ENCODE assay signal across 7 cellular contexts in genomic region chr2:70340921-70341765, GRCh38. TPM values are rescaled to one million over a fixed set of nuclear protein-coding genes. Genes with fewer than 3 reads are reported as not detected.
DNase-seq lines count a peak whose midpoint lies in the region; ATAC-seq and TF ChIP-seq lines count a peak whose summit lies in the region.

No MANE protein-coding gene starts in this region.

- TF ChIP-seq POLR2A in body of pancreas (IDR thresholded peaks at IDR 0.05) = no peak

- peak; percentile 72 to 96 (median 89) for TF ChIP-seq CTCF in body of pancreas (IDR thresholded peaks at IDR 0.05)

- H3K9me3 ChIP-seq in Karpas-422 (ENCODE audit: low read length) = no peaks in the 10 kb centered on the region
- no peaks in the 10 kb centered on the region for H3K9me3 ChIP-seq in body of pancreas
- H3K9me3 ChIP-seq in iPS DF 6.9 (ENCODE audit: control insufficient read depth, insufficient read depth, low read length) = no peaks in the 10 kb centered on the region

- no peak overlapping the region for H2AFZ ChIP-seq in Karpas-422 (ENCODE audit: low read length)

- H3K4me2 ChIP-seq in Karpas-422 (ENCODE audit: low read depth, low read length, poor library complexity, severe bottlenecking) = no peak overlapping the region

- no peak overlapping the region for H3K27ac ChIP-seq in Karpas-422 (ENCODE audit: low read length)
- H3K27ac ChIP-seq in body of pancreas = no peak overlapping the region
- no peak overlapping the region for H3K27ac ChIP-seq in iPS DF 6.9 (ENCODE audit: low read length)

- H3K4me3 ChIP-seq in Karpas-422 (ENCODE audit: low read length) = no peak overlapping the region
- no peak overlapping the region for H3K4me3 ChIP-seq in body of pancreas
- H3K4me3 ChIP-seq in iPS DF 6.9 (ENCODE audit: low read length) = no peak overlapping the region

- no peaks in the 10 kb centered on the region for H3K9me2 ChIP-seq in Karpas-422 (replicated peaks; ENCODE audit: insufficient read depth, low read length)

- no peaks in the 10 kb centered on the region for H4K20me1 ChIP-seq in Karpas-422 (ENCODE audit: insufficient read depth, low read depth, low read length)

- H3K36me3 ChIP-seq in Karpas-422 (ENCODE audit: insufficient read depth, low read length) = no peaks in the 10 kb centered on the region
- no peaks in the 10 kb centered on the region for H3K36me3 ChIP-seq in body of pancreas (replicated peaks in 1 of 2; ENCODE audit: insufficient read depth in 1 of 2, low read depth in 2 of 2)
- no peaks in the 10 kb centered on the region for H3K36me3 ChIP-seq in iPS DF 6.9 (ENCODE audit: control insufficient read depth, insufficient read depth, low read length)

- H3K79me2 ChIP-seq in Karpas-422 (ENCODE audit: low read length) = no peaks in the 10 kb centered on the region

- peak; percentile 75 for ATAC-seq in body of pancreas

- no peak overlapping the region for H3K9ac ChIP-seq in Karpas-422 (ENCODE audit: low read length)

- H3K27me3 ChIP-seq in Karpas-422 (ENCODE audit: low read length) = no peaks in the 10 kb centered on the region
- H3K27me3 ChIP-seq in body of pancreas = no peaks in the 10 kb centered on the region
- H3K27me3 ChIP-seq in iPS DF 6.9 (ENCODE audit: control insufficient read depth, insufficient read depth, low read length) = no peaks in the 10 kb centered on the region

- in situ Hi-C loops in SK-MEL-5 (cut with HindIII; ENCODE audit: low pct_unique_long_range_greater_than_20kb, low sequenced_read_pairs) = no loop called here

- no peaks in the 10 kb centered on the region for H3K4me1 ChIP-seq in Karpas-422 (ENCODE audit: low read length)
- no peaks in the 10 kb centered on the region for H3K4me1 ChIP-seq in body of pancreas
- H3K4me1 ChIP-seq in iPS DF 6.9 (ENCODE audit: control insufficient read depth, insufficient read depth, low read length) = no peaks in the 10 kb centered on the region

- WGBS in body of pancreas, 2 donors = 6% methylated on average over 7 of the region's 7 CpGs
- no CpG with 5 or more reads among the region's 7 CpGs for WGBS in iPS DF 6.9 (ENCODE audit: insufficient coverage, insufficient read length)

- intact Hi-C loops in body of pancreas (cut with DNase I) = loop anchor here (5.0 kb wide), 1 partner anchor 271 kb away; no protein-coding TSS in a partner anchor

- DNase-seq in ELR (ENCODE audit: low read depth) = peak; percentile 67
- DNase-seq in Karpas-422 = peak; percentile 79
- DNase-seq in SK-MEL-5 (ENCODE audit: low read depth, low spot score) = peak; percentile 79
- peak; percentile 26 to 42 (median 40) for DNase-seq in body of pancreas
- DNase-seq in iPS DF 6.9 (ENCODE audit: low read depth, low spot score) = peak; percentile 55
- DNase-seq in stimulated activated CD4-positive, alpha-beta T cell treated with anti-CD3 and anti-CD28 coated beads, Interleukin-15, amount 100 ng/mL, for 48 hours (ENCODE audit: low read depth in 2 of 2) = peak; percentile 11 to 17
- DNase-seq in occipital lobe (lab: John Stamatoyannopoulos, UW) = no peak

RNA-seq across cellular contexts. Expression of gene FAM136A, which starts 39.3 kb away (rescaled TPM):
- 85.9 and 89.4 TPM in 2 replicates for total RNA-seq in Karpas-422 (2014; rRNA removed; shearing (Covaris generic); ENCODE audit: low replicate concordance)
- 60.0 and 64.0 TPM in 2 replicates for total RNA-seq in SK-MEL-5 (2014; rRNA removed; shearing (Covaris generic))
- 62.9 and 63.6 TPM in 2 replicates for polyA plus RNA-seq in SK-MEL-5 (2015; cell fraction: cytosol; rRNA removed)
- polyA plus RNA-seq in SK-MEL-5 (2015; cell fraction: nucleus; rRNA removed) = 227 and 261 TPM in 2 replicates
- total RNA-seq in body of pancreas = 10 to 100 TPM; 44.5 to 47.5 TPM
- total RNA-seq in occipital lobe = 28.2 TPM

RNA-seq across cellular contexts. Expression of gene SNRPG, which starts 47.6 kb away (rescaled TPM):
- 215 and 515 TPM in 2 replicates for total RNA-seq in Karpas-422 (2014; rRNA removed; shearing (Covaris generic); ENCODE audit: low replicate concordance)
- 321 and 347 TPM in 2 replicates for total RNA-seq in SK-MEL-5 (2014; rRNA removed; shearing (Covaris generic))
- polyA plus RNA-seq in SK-MEL-5 (2015; cell fraction: cytosol; rRNA removed) = 111 and 218 TPM in 2 replicates
- polyA plus RNA-seq in SK-MEL-5 (2015; cell fraction: nucleus; rRNA removed) = 11.4 and 17.7 TPM in 2 replicates
- total RNA-seq in body of pancreas = 10 to 100 TPM; 20.2 to 73.2 TPM
- 94.8 TPM for total RNA-seq in occipital lobe
